8 cellular contexts compared by ENCODE assay signal in the genomic region with DNA sequence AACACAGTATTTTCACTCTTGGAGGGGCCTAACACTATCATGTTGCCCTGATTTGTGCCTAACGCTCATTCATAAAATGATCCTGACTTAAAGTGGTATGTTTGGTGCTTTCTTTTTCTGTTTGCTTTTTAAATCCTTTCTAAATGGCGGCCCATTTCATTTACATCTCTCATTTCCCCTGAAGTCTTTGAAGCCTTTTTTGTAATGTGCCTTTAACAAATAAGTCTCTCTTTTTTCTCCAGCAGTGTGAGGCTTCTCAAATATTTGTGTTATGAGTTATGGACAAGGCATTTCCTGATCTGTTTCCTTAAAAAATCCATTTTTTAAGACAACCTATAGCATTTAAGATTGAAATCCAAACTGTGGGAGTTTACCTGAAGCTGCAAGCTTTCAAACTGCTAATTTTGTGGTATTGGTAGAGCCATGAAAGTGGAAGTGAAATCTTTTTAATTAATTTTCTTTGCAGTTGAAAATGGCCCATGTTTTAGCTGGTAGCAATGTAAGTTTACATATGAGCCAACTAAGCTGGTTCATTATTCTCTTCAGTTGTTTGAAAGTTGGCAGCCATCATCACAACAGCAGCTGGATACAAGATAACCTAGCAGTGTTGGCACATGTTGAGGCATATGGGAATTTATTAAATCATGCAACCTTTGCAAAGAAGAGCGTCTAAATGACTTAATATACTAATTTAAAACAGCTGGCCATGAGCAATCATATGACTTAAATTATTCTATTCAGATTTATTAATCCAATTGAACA.
DNase-seq lines count a peak whose midpoint lies in the region; ATAC-seq and TF ChIP-seq lines count a peak whose summit lies in the region.

No MANE protein-coding gene starts in this region.

- H3K79me2 ChIP-seq in HCT116 (ENCODE audit: insufficient read depth, low read length) = no peaks in the 10 kb centered on the region

- H4K20me1 ChIP-seq in HCT116 (ENCODE audit: insufficient read depth) = no peaks in the 10 kb centered on the region

- TF ChIP-seq POLR2A in HCT116 (IDR thresholded peaks at IDR 0.05; ENCODE audit: borderline replicate concordance, extremely low read depth, insufficient read depth, insufficient read length) = no peak

- H3K36me3 ChIP-seq in HCT116 (ENCODE audit: control insufficient read depth in 1 of 2, insufficient read depth in 2 of 2, low read length in 2 of 2) = no peaks in the 10 kb centered on the region

- no TSS peak for BruUV-seq in HCT116 (replicated peaks; lab: Mats Ljungman, UMichigan)

- H3K9me3 ChIP-seq in HCT116 (ENCODE audit: control insufficient read depth in 1 of 2, insufficient read depth in 1 of 2, low read depth in 1 of 2, low read length in 2 of 2) = no peaks in the 10 kb centered on the region

- POLR2A ChIA-PET in HCT116 (lab: Charles Lee) = interaction anchor here (1.0 to 1.1 kb wide), 2 partner anchors 12 to 584 kb away, joined by 3 to 4 read pairs; no protein-coding TSS in a partner anchor

- intact Hi-C loops in HCT116 (cut with micrococcal nuclease) = loop anchor here (5.0 kb wide), 2 partner anchors 112 to 583 kb away; no protein-coding TSS in a partner anchor

- RAD21 ChIA-PET in HCT116 (lab: Charles Lee; ENCODE audit: low non-redundant PET in 1 of 2, low total read pairs in 2 of 2, uncharacterized antibody in 2 of 2, unreplicated experiment in 2 of 2) = no interaction called here

- peak overlapping the region; percentile 87 for H3K27ac ChIP-seq in HCT116 (ENCODE audit: low read depth, low read length)

- TF ChIP-seq RAD21 in HCT116 (IDR thresholded peaks at IDR 0.05; ENCODE audit: low read depth) = no peak

- no peaks in the 10 kb centered on the region for H3K27me3 ChIP-seq in HCT116 (ENCODE audit: insufficient read depth, low read length)

- no peaks in the 10 kb centered on the region for H3K9me2 ChIP-seq in HCT116 (ENCODE audit: insufficient read depth)

- no peak overlapping the region for H3K9ac ChIP-seq in HCT116 (ENCODE audit: low read length)

- peaks cover 72 to 76% of the 10 kb centered on the region in 2 experiments for H3K4me1 ChIP-seq in HCT116 (ENCODE audit: control insufficient read depth in 1 of 2, insufficient read depth in 2 of 2, low read length in 2 of 2)

- H3K4me3 ChIP-seq in HCT116 (replicated peaks in 1 of 2; ENCODE audit: low read depth in 1 of 2, low read length in 2 of 2) = no peak overlapping the region

- DNase-seq in GM13977 (ENCODE audit: low spot score) = peak; percentile 27
- DNase-seq in HCT116 (ENCODE audit: low read depth, low spot score) = no peak
- peak; percentile 84 for DNase-seq in NCI-H1092 treated with DMSO at 0.1 percent for 48 hours (lab: John Stamatoyannopoulos, UW)
- peak; percentile 68 for DNase-seq in fibroblast of peridontal ligament (ENCODE audit: extremely low read depth)
- no peak for DNase-seq in KG1 (lab: John Stamatoyannopoulos, UW)
- no peak for DNase-seq in stimulated activated CD4-positive, alpha-beta T cell treated with anti-CD3 and anti-CD28 coated beads, Interleukin-2, amount 100 ng/mL, for 48 hours
- no peak for DNase-seq in NCI-H345 treated with DMSO at 0.1 percent for 48 hours (lab: John Stamatoyannopoulos, UW; ENCODE audit: unreplicated experiment)
- no peak for DNase-seq in NCI-H1436 treated with DMSO at 0.1 percent for 48 hours (lab: John Stamatoyannopoulos, UW)

- TF ChIP-seq CTCF in GM13977 (IDR thresholded peaks at IDR 0.05; ENCODE audit: extremely low read depth, insufficient read depth, missing control alignments) = no peak
- TF ChIP-seq CTCF in HCT116 (IDR thresholded peaks at IDR 0.05 in 2 of 3, conservative IDR thresholded peaks at IDR 0.05 in 1 of 3; ENCODE audit: borderline replicate concordance in 1 of 3, insufficient read depth in 1 of 3, low read depth in 2 of 3, low read length in 2 of 3) = no peak

- no peak overlapping the region for H2AFZ ChIP-seq in HCT116 (ENCODE audit: low read depth, low read length, poor library complexity, severe bottlenecking)

- ATAC-seq in HCT116 = peak; percentile 8; the same call in 1 of the 2 replicates

- in situ Hi-C loops in GM13977 (cut with MboI; ENCODE audit: low pct_unique_long_range_greater_than_20kb, low sequenced_read_pairs, unreplicated experiment) = no loop called here

- peak overlapping the region; percentile 64 for H3K4me2 ChIP-seq in HCT116 (ENCODE audit: low read length)

- CTCF ChIA-PET in HCT116 (lab: Charles Lee) = no interaction called here

TF ChIP-seq in HCT116, 20 proteins besides CTCF, POLR2A, EP300 and RAD21:
- TF ChIP-seq, protein P1, sequence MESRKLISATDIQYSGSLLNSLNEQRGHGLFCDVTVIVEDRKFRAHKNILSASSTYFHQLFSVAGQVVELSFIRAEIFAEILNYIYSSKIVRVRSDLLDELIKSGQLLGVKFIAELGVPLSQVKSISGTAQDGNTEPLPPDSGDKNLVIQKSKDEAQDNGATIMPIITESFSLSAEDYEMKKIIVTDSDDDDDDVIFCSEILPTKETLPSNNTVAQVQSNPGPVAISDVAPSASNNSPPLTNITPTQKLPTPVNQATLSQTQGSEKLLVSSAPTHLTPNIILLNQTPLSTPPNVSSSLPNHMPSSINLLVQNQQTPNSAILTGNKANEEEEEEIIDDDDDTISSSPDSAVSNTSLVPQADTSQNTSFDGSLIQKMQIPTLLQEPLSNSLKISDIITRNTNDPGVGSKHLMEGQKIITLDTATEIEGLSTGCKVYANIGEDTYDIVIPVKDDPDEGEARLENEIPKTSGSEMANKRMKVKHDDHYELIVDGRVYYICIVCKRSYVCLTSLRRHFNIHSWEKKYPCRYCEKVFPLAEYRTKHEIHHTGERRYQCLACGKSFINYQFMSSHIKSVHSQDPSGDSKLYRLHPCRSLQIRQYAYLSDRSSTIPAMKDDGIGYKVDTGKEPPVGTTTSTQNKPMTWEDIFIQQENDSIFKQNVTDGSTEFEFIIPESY (IDR thresholded peaks at IDR 0.05; ENCODE audit: extremely low read depth, insufficient replicate concordance, low read length) = no peak
- TF ChIP-seq, protein P2, sequence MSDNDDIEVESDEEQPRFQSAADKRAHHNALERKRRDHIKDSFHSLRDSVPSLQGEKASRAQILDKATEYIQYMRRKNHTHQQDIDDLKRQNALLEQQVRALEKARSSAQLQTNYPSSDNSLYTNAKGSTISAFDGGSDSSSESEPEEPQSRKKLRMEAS (IDR thresholded peaks at IDR 0.05) = 0 out of 2 replicates have a peak, but pooled peaks have one; percentile 29
- no peak for TF ChIP-seq EZH2phosphoT487 (IDR thresholded peaks at IDR 0.05; ENCODE audit: borderline replicate concordance)
- peak; percentile 60 for TF ChIP-seq FOSL1 (IDR thresholded peaks at IDR 0.05; ENCODE audit: low read depth)
- peak; percentile 37; the same call in 1 of the 2 replicates for TF ChIP-seq JUND (IDR thresholded peaks at IDR 0.05)
- no peak for TF ChIP-seq EGR1 (IDR thresholded peaks at IDR 0.05; ENCODE audit: low read depth)
- no peak for TF ChIP-seq SIN3A (IDR thresholded peaks at IDR 0.05; ENCODE audit: low read depth)
- no peak for TF ChIP-seq ELF1 (IDR thresholded peaks at IDR 0.05; ENCODE audit: borderline replicate concordance, low read depth)
- TF ChIP-seq, protein P3, sequence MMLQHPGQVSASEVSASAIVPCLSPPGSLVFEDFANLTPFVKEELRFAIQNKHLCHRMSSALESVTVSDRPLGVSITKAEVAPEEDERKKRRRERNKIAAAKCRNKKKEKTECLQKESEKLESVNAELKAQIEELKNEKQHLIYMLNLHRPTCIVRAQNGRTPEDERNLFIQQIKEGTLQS (IDR thresholded peaks at IDR 0.05) = no peak
- TF ChIP-seq YY1 (IDR thresholded peaks at IDR 0.05; ENCODE audit: extremely low read depth, insufficient replicate concordance, low read depth, low read length) = no peak
- TF ChIP-seq SRF (IDR thresholded peaks at IDR 0.05; ENCODE audit: low read depth) = no peak
- no peak for TF ChIP-seq POLR2AphosphoS5 (IDR thresholded peaks at IDR 0.05; ENCODE audit: low read depth, low read length)
- peak; percentile 86 for TF ChIP-seq TCF7L2 (IDR thresholded peaks at IDR 0.05; ENCODE audit: borderline replicate concordance, extremely low read depth, insufficient read depth, insufficient read length)
- TF ChIP-seq, protein P4, sequence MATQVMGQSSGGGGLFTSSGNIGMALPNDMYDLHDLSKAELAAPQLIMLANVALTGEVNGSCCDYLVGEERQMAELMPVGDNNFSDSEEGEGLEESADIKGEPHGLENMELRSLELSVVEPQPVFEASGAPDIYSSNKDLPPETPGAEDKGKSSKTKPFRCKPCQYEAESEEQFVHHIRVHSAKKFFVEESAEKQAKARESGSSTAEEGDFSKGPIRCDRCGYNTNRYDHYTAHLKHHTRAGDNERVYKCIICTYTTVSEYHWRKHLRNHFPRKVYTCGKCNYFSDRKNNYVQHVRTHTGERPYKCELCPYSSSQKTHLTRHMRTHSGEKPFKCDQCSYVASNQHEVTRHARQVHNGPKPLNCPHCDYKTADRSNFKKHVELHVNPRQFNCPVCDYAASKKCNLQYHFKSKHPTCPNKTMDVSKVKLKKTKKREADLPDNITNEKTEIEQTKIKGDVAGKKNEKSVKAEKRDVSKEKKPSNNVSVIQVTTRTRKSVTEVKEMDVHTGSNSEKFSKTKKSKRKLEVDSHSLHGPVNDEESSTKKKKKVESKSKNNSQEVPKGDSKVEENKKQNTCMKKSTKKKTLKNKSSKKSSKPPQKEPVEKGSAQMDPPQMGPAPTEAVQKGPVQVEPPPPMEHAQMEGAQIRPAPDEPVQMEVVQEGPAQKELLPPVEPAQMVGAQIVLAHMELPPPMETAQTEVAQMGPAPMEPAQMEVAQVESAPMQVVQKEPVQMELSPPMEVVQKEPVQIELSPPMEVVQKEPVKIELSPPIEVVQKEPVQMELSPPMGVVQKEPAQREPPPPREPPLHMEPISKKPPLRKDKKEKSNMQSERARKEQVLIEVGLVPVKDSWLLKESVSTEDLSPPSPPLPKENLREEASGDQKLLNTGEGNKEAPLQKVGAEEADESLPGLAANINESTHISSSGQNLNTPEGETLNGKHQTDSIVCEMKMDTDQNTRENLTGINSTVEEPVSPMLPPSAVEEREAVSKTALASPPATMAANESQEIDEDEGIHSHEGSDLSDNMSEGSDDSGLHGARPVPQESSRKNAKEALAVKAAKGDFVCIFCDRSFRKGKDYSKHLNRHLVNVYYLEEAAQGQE (IDR thresholded peaks at IDR 0.05; ENCODE audit: low read depth) = no peak
- peak; percentile 68 for TF ChIP-seq SP1 (IDR thresholded peaks at IDR 0.05; ENCODE audit: low read depth)
- TF ChIP-seq CEBPB (IDR thresholded peaks at IDR 0.05; ENCODE audit: low read depth) = peak; percentile 44; the same call in 1 of the 2 replicates
- TF ChIP-seq EZH2 (IDR thresholded peaks at IDR 0.05) = no peak
- TF ChIP-seq ZFX (IDR thresholded peaks at IDR 0.05) = no peak
- TF ChIP-seq CBX3 (IDR thresholded peaks at IDR 0.05; ENCODE audit: low read depth) = 0 out of 2 replicates have a peak, but pooled peaks have one; percentile 38
- TF ChIP-seq ZNF274 (IDR thresholded peaks at IDR 0.05; ENCODE audit: low read depth, low read length) = no peak

Comparison
In these comparisons a context has a peak if more than half of its experiments do, and no peak if none do; other contexts are left out.
1. DNase-seq: peak in GM13977 (single experiment), NCI-H1092 treated with DMSO at 0.1 percent for 48 hours (single experiment) and fibroblast of peridontal ligament (single experiment); none in HCT116 (single experiment), KG1 (single experiment), stimulated activated CD4-positive, alpha-beta T cell treated with anti-CD3 and anti-CD28 coated beads, Interleukin-2, amount 100 ng/mL, for 48 hours (0 of 2), NCI-H345 treated with DMSO at 0.1 percent for 48 hours (single experiment) and NCI-H1436 treated with DMSO at 0.1 percent for 48 hours (single experiment).